Comparison of ENCODE assay signal across 21 cellular contexts in genomic region chr6:165999279-165999678, GRCh38.
DNase-seq lines count a peak whose midpoint lies in the region; ATAC-seq and TF ChIP-seq lines count a peak whose summit lies in the region.
"Had no signal": no experiment of that assay in that cellular context is flagged by ENCODE, and none has a peak within 500 bp of the region (broad histone marks: within the 10 kb centered on the region; RNA-seq: fewer than 3 reads in every experiment).

No MANE protein-coding gene starts in this region.

- H3K4me3 ChIP-seq in esophagus muscularis mucosa: no peak overlapping the region
- H3K4me3 ChIP-seq: BLaER1 treated with 17β-estradiol and CSF1 and Interleukin-3, amounts not matched to agents 10 nM and 100 nM; GM23338; HAP-1 had no signal

- TF ChIP-seq EP300 in esophagus muscularis mucosa (IDR thresholded peaks at IDR 0.05): no peak

- H3K27me3 Mint-ChIP-seq in activated CD4-positive, alpha-beta T cell treated with anti-CD3 and anti-CD28 coated beads, Interleukin-2, amount 10 ng/mL, durations not matched to agents 24 days and 14 days: peaks cover 10% of the 10 kb centered on the region
- H3K27me3 Mint-ChIP-seq in CD14-positive monocyte (ENCODE audit: low read depth in 3 of 3): peaks cover 11 to 23% (median 15%) of the 10 kb centered on the region in 3 donors

- no peak overlapping the region for H3K27ac ChIP-seq in esophagus muscularis mucosa (replicated peaks in 1 of 4)
- H3K27ac ChIP-seq: 22Rv1; BLaER1 treated with 17β-estradiol and CSF1 and Interleukin-3, amounts not matched to agents 10 nM and 100 nM had no signal

- no peaks in the 10 kb centered on the region for H3K4me1 ChIP-seq in esophagus muscularis mucosa
- H3K4me1 ChIP-seq: BE2C; BLaER1 treated with 17β-estradiol and CSF1 and Interleukin-3, amounts not matched to agents 10 nM and 100 nM; HAP-1 had no signal

- ATAC-seq in stimulated activated effector memory CD8-positive, alpha-beta T cell treated with anti-CD3 and anti-CD28 coated beads, Interleukin-12 subunit alpha, Interleukin-12 subunit beta, amount 100 ng/mL, for 72 hours: peak; percentile 27
- ATAC-seq: GM23338 had no signal

- H3K27me3 ChIP-seq in esophagus muscularis mucosa: no peaks in the 10 kb centered on the region
- H3K27me3 ChIP-seq: BE2C; BLaER1 treated with 17β-estradiol and CSF1 and Interleukin-3, amounts not matched to agents 10 nM and 100 nM had no signal

- H3K36me3 Mint-ChIP-seq in activated CD4-positive, alpha-beta T cell treated with anti-CD3 and anti-CD28 coated beads, Interleukin-2, amount 10 ng/mL, durations not matched to agents 24 days and 14 days (ENCODE audit: low read depth): no peaks in the 10 kb centered on the region
- H3K36me3 Mint-ChIP-seq in stimulated activated effector memory CD8-positive, alpha-beta T cell treated with anti-CD3 and anti-CD28 coated beads, Interleukin-12 subunit alpha, Interleukin-12 subunit beta, amount 100 ng/mL, for 72 hours: no peaks in the 10 kb centered on the region
- no peaks in the 10 kb centered on the region for H3K36me3 Mint-ChIP-seq in CD14-positive monocyte
- H3K36me3 Mint-ChIP-seq: CD4-positive, alpha-beta memory T cell had no signal

- TF ChIP-seq POLR2A in esophagus muscularis mucosa (IDR thresholded peaks at IDR 0.05; ENCODE audit: low read depth): no peak

- no peak overlapping the region for H3K4me3 Mint-ChIP-seq in activated CD4-positive, alpha-beta T cell treated with anti-CD3 and anti-CD28 coated beads, Interleukin-2, amount 10 ng/mL, durations not matched to agents 24 days and 14 days
- no peak overlapping the region for H3K4me3 Mint-ChIP-seq in stimulated activated effector memory CD8-positive, alpha-beta T cell treated with anti-CD3 and anti-CD28 coated beads, Interleukin-12 subunit alpha, Interleukin-12 subunit beta, amount 100 ng/mL, for 72 hours
- no peak overlapping the region for H3K4me3 Mint-ChIP-seq in CD14-positive monocyte
- H3K4me3 Mint-ChIP-seq: GM23338, HFFc6 had no signal

- over 99% methylated on average over 8 of the region's 8 CpGs for WGBS in esophagus muscularis mucosa

- no peak for TF ChIP-seq CTCF in esophagus muscularis mucosa (IDR thresholded peaks at IDR 0.05)
- TF ChIP-seq CTCF in CD14-positive monocyte (IDR thresholded peaks at IDR 0.05): no peak

- no peaks in the 10 kb centered on the region for H3K9me3 Mint-ChIP-seq in activated CD4-positive, alpha-beta T cell treated with anti-CD3 and anti-CD28 coated beads, Interleukin-2, amount 10 ng/mL, durations not matched to agents 24 days and 14 days
- H3K9me3 Mint-ChIP-seq in stimulated activated effector memory CD8-positive, alpha-beta T cell treated with anti-CD3 and anti-CD28 coated beads, Interleukin-12 subunit alpha, Interleukin-12 subunit beta, amount 100 ng/mL, for 72 hours: no peaks in the 10 kb centered on the region
- peaks cover 0 to 2% (median 0%) of the 10 kb centered on the region in 7 donors for H3K9me3 Mint-ChIP-seq in CD14-positive monocyte
- H3K9me3 Mint-ChIP-seq: CD4-positive, alpha-beta memory T cell had no signal

- H3K9me3 ChIP-seq in esophagus muscularis mucosa: no peaks in the 10 kb centered on the region
- H3K9me3 ChIP-seq: BE2C; BLaER1 treated with 17β-estradiol and CSF1 and Interleukin-3, amounts not matched to agents 10 nM and 100 nM; HAP-1 had no signal

- no peaks in the 10 kb centered on the region for H3K36me3 ChIP-seq in esophagus muscularis mucosa
- H3K36me3 ChIP-seq: BE2C; BLaER1 treated with 17β-estradiol and CSF1 and Interleukin-3, amounts not matched to agents 10 nM and 100 nM; HAP-1 had no signal

- H3K27ac Mint-ChIP-seq in activated CD4-positive, alpha-beta T cell treated with anti-CD3 and anti-CD28 coated beads, Interleukin-2, amount 10 ng/mL, durations not matched to agents 24 days and 14 days: no peak overlapping the region
- no peak overlapping the region for H3K27ac Mint-ChIP-seq in stimulated activated effector memory CD8-positive, alpha-beta T cell treated with anti-CD3 and anti-CD28 coated beads, Interleukin-12 subunit alpha, Interleukin-12 subunit beta, amount 100 ng/mL, for 72 hours
- no peak overlapping the region for H3K27ac Mint-ChIP-seq in CD14-positive monocyte
- H3K27ac Mint-ChIP-seq: CD4-positive, alpha-beta memory T cell; GM23338; HFFc6 had no signal

- intact Hi-C loops in activated CD4-positive, alpha-beta T cell treated with anti-CD3 and anti-CD28 coated beads, Interleukin-2, amount 10 ng/mL, durations not matched to agents 24 days and 14 days (cut with micrococcal nuclease): no loop called here
- intact Hi-C loops in esophagus muscularis mucosa (cut with DNase I): no loop called here
- intact Hi-C loops in CD14-positive monocyte (cut with micrococcal nuclease): no loop called here

- no peaks in the 10 kb centered on the region for H3K4me1 Mint-ChIP-seq in activated CD4-positive, alpha-beta T cell treated with anti-CD3 and anti-CD28 coated beads, Interleukin-2, amount 10 ng/mL, durations not matched to agents 24 days and 14 days
- no peaks in the 10 kb centered on the region for H3K4me1 Mint-ChIP-seq in stimulated activated effector memory CD8-positive, alpha-beta T cell treated with anti-CD3 and anti-CD28 coated beads, Interleukin-12 subunit alpha, Interleukin-12 subunit beta, amount 100 ng/mL, for 72 hours
- no peaks in the 10 kb centered on the region for H3K4me1 Mint-ChIP-seq in CD14-positive monocyte
- H3K4me1 Mint-ChIP-seq: CD4-positive, alpha-beta memory T cell had no signal

- DNase-seq in activated CD4-positive, alpha-beta T cell treated with anti-CD3 and anti-CD28 coated beads, Interleukin-2, amount 10 ng/mL, durations not matched to agents 24 days and 14 days: peak; percentile 25
- DNase-seq in activated CD4-positive, alpha-beta T cell treated with anti-CD3 and anti-CD28 coated beads, Interleukin-2, amount 50 U/mL, for 4 hours: no peak
- peak; percentile 71 for DNase-seq in amniotic epithelial cell (ENCODE audit: low read depth)
- peak; percentile 72 for DNase-seq in esophagus muscularis mucosa (ENCODE audit: extremely low spot score)
- DNase-seq in stimulated activated effector memory CD8-positive, alpha-beta T cell treated with anti-CD3 and anti-CD28 coated beads, Interleukin-12 subunit alpha, Interleukin-12 subunit beta, amount 100 ng/mL, for 72 hours (ENCODE audit: low spot score in 2 of 2): no peak
- DNase-seq in CD14-positive monocyte (ENCODE audit: low spot score): no peak
- DNase-seq in cerebellar nuclear complex (lab: John Stamatoyannopoulos, UW): no peak
- no peak for DNase-seq in SW 1271 (lab: John Stamatoyannopoulos, UW)
- DNase-seq: ACHN; AML-193; BE2C; Calu3; CD4-positive, alpha-beta memory T cell; COR-L47; DMS53; DMS79 treated with DMSO at 0.1 percent for 48 hours; HFFc6 had no signal

Comparison
In these comparisons a context has a peak if more than half of its experiments do, and no peak if none do; other contexts are left out.
1. DNase-seq: peak in activated CD4-positive, alpha-beta T cell treated with anti-CD3 and anti-CD28 coated beads, Interleukin-2, amount 10 ng/mL, durations not matched to agents 24 days and 14 days (single experiment), amniotic epithelial cell (single experiment) and esophagus muscularis mucosa (single experiment); none in activated CD4-positive, alpha-beta T cell treated with anti-CD3 and anti-CD28 coated beads, Interleukin-2, amount 50 U/mL, for 4 hours (0 of 2), stimulated activated effector memory CD8-positive, alpha-beta T cell treated with anti-CD3 and anti-CD28 coated beads, Interleukin-12 subunit alpha, Interleukin-12 subunit beta, amount 100 ng/mL, for 72 hours (0 of 2), CD14-positive monocyte (single experiment), cerebellar nuclear complex (0 of 2) and SW 1271 (0 of 2).